In the genomic region with DNA sequence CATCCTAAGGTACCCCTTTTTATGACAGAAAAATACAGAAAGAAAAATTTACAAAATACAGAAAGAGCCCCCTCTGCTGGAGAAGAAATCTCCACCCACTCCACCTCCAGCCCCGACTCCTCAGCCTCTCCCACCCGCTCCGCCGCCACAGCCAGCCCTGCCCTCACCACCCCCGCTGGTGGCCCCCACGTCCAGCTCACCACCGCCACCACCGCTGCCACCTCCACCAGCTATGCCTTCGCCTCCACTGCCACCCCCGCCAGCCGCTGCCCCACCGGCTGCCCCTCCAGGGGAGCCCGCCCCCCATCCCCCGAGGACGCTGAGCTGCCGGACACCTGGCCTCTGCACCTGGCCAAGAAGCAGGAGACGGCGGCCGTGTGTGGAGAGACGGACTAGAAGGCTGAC, we compare ENCODE assay signal across 1 cellular context.
TF ChIP-seq lines count a peak whose summit lies in the region.

No MANE protein-coding gene starts in this region.

TF ChIP-seq in IMR-90, 13 proteins besides CTCF, POLR2A, EP300 and RAD21 (continued from another document):
- TF ChIP-seq CEBPB (IDR thresholded peaks at IDR 0.05; ENCODE audit: low read depth, low read length) (no peak), MAFK (IDR thresholded peaks at IDR 0.05; ENCODE audit: low read depth, low read length) (no peak), RCOR1 (IDR thresholded peaks at IDR 0.05; ENCODE audit: insufficient replicate concordance, low read length) (no peak), NFE2L2 (IDR thresholded peaks at IDR 0.05; ENCODE audit: low read depth, low read length) (no peak), CHD1 (IDR thresholded peaks at IDR 0.05; ENCODE audit: low read depth, low read length) (no peak), MXI1 (IDR thresholded peaks at IDR 0.05; ENCODE audit: borderline replicate concordance, low read depth, low read length) (no peak), RFX5 (IDR thresholded peaks at IDR 0.05; ENCODE audit: low read depth, low read length) (no peak), BHLHE40 (IDR thresholded peaks at IDR 0.05; ENCODE audit: low read depth, low read length) (no peak), ELK1 (IDR thresholded peaks at IDR 0.05; ENCODE audit: borderline replicate concordance, low read depth, low read length) (no peak), MAZ (IDR thresholded peaks at IDR 0.05; ENCODE audit: borderline replicate concordance, low read depth, low read length) (no peak)
- TF ChIP-seq, protein P1, sequence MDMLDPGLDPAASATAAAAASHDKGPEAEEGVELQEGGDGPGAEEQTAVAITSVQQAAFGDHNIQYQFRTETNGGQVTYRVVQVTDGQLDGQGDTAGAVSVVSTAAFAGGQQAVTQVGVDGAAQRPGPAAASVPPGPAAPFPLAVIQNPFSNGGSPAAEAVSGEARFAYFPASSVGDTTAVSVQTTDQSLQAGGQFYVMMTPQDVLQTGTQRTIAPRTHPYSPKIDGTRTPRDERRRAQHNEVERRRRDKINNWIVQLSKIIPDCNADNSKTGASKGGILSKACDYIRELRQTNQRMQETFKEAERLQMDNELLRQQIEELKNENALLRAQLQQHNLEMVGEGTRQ (IDR thresholded peaks at IDR 0.05; ENCODE audit: low read depth, low read length): no peak
